8 cellular contexts compared by ENCODE assay signal in the genomic region with DNA sequence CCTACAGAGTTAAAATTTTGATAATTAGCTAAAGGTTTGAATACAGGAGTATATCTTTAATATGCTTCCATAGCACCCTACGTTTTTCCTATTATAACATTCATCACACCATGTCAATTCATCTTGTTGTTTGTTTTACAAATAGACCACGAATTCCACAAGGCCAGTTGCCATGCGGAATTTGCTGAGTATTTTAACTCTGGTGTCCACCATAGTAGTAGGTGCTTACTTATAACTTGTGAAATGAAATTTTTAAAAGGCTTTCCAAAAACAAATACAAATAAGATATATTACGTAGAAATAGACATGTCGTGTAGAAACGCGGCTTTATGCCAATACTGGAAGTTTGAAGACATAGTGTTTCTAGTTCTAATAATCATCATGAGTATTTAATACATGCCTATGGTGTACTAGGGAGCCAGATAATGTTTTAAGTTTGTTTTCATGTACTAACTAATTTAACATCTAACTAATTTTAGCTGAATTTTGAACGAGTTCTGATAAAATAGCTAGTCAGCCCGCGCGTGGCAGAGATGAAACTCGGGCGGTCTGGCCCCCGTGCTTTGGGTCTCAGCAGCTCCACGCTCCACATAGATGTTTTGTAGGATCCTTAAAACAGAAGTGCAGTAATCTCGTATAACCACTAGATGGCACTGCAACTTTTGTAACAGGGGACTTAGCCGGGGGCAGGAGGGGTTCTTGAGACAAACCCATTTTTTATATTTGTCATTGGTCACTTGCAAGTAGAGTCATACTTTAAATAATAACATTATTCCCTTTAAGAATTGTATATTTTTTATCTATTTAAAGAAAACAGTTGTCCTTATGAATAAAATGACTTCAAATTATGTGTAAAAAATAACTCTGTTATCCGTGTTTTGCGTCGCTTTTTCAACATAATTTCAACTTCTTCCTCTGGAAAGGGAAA. TPM values are rescaled to one million over a fixed set of nuclear protein-coding genes. Genes with fewer than 3 reads are reported as not detected.
A peak's percentile ranks its signal among the peaks of the same experiment; 100 is the strongest.
DNase-seq lines count a peak whose midpoint lies in the region; ATAC-seq and TF ChIP-seq lines count a peak whose summit lies in the region.

No MANE protein-coding gene starts in this region.

- H3K9ac ChIP-seq in Karpas-422 (ENCODE audit: low read length), result no peak overlapping the region

- no peaks in the 10 kb centered on the region for H3K27me3 ChIP-seq in Karpas-422 (ENCODE audit: low read length)
- H3K27me3 ChIP-seq in prostate gland (replicated peaks; ENCODE audit: insufficient read depth), result no peaks in the 10 kb centered on the region

- DNase-seq in DMS153 (lab: John Stamatoyannopoulos, UW), result peak; percentile 30
- peak; percentile 87 for DNase-seq in Karpas-422
- DNase-seq in RKO (ENCODE audit: low spot score), result peak; percentile 76
- DNase-seq in Right ventricle myocardium superior, result peak; percentile 46
- DNase-seq in prostate gland (ENCODE audit: low spot score), result peak; percentile 28
- DNase-seq in posterior vena cava (ENCODE audit: low spot score), result no peak

- no peak overlapping the region for H2AFZ ChIP-seq in Karpas-422 (ENCODE audit: low read length)

- peak overlapping the region; percentile 88 for H3K27ac Mint-ChIP-seq in activated naive CD8-positive, alpha-beta T cell

- H3K27ac ChIP-seq in Karpas-422 (ENCODE audit: low read length) (no peak overlapping the region), prostate gland (no peak overlapping the region)

- TF ChIP-seq POLR2A in prostate gland (IDR thresholded peaks at IDR 0.05), result no peak

- TF ChIP-seq CTCF in prostate gland (IDR thresholded peaks at IDR 0.05), result peak; percentile 61 to 72 (median 71)

- peak; percentile 38 for ATAC-seq in GM21423 (IDR thresholded peaks at IDR 0.05; ENCODE audit: unreplicated experiment)
- ATAC-seq in Right ventricle myocardium superior (ENCODE audit: poor library complexity), result peak; percentile 96

- H3K4me1 Mint-ChIP-seq in activated naive CD8-positive, alpha-beta T cell (ENCODE audit: low read depth), result peaks cover 44% of the 10 kb centered on the region

- no peaks in the 10 kb centered on the region for H3K9me3 ChIP-seq in Karpas-422 (ENCODE audit: low read length)
- H3K9me3 ChIP-seq in prostate gland, result no peaks in the 10 kb centered on the region

- no peak overlapping the region for H3K4me3 ChIP-seq in Karpas-422 (ENCODE audit: low read length)
- H3K4me3 ChIP-seq in prostate gland, result no peak overlapping the region

- H3K36me3 ChIP-seq in Karpas-422 (ENCODE audit: insufficient read depth, low read length) (no peaks in the 10 kb centered on the region), prostate gland (no peaks in the 10 kb centered on the region)

- no peaks in the 10 kb centered on the region for H3K9me3 Mint-ChIP-seq in activated naive CD8-positive, alpha-beta T cell (ENCODE audit: low read depth)

- intact Hi-C loops in Right ventricle myocardium superior (cut with DNase I), result no loop called here
- intact Hi-C loops in prostate gland (cut with DNase I), result loop anchor here (5.0 kb wide), 1 partner anchor 177 kb away; no protein-coding TSS in a partner anchor
- intact Hi-C loops in posterior vena cava (cut with DNase I), result no loop called here

- no peaks in the 10 kb centered on the region for H3K79me2 ChIP-seq in Karpas-422 (ENCODE audit: low read length)

- H3K9me2 ChIP-seq in Karpas-422 (replicated peaks; ENCODE audit: insufficient read depth, low read length), result no peaks in the 10 kb centered on the region

- peaks cover 32% of the 10 kb centered on the region for H3K36me3 Mint-ChIP-seq in activated naive CD8-positive, alpha-beta T cell

- H3K4me1 ChIP-seq in Karpas-422 (ENCODE audit: low read length) (0 out of 2 replicates have a peak, but pooled peaks cover 2% of the 10 kb centered on the region), prostate gland (replicated peaks) (no peaks in the 10 kb centered on the region)

- 16% methylated on average over 20 of the region's 20 CpGs for WGBS in prostate gland

- peak overlapping the region; percentile 56 for H3K4me3 Mint-ChIP-seq in activated naive CD8-positive, alpha-beta T cell

- H3K27me3 Mint-ChIP-seq in activated naive CD8-positive, alpha-beta T cell, result no peaks in the 10 kb centered on the region

- no peak overlapping the region for H3K4me2 ChIP-seq in Karpas-422 (ENCODE audit: low read depth, low read length, poor library complexity, severe bottlenecking)

- H4K20me1 ChIP-seq in Karpas-422 (ENCODE audit: insufficient read depth, low read depth, low read length), result no peaks in the 10 kb centered on the region

RNA-seq across cellular contexts. Expression of a gene that starts 10.2 kb away (rescaled TPM):
- total RNA-seq in Karpas-422 (2014; rRNA removed; shearing (Covaris generic); ENCODE audit: low replicate concordance), result 0.22 and 0.34 TPM in 2 replicates
- total RNA-seq in Right ventricle myocardium superior (0.40 TPM), prostate gland (1 to 10 TPM; 1.9 to 2.2 TPM), posterior vena cava (1 to 10 TPM; 5.0 to 5.1 TPM)

RNA-seq across cellular contexts. Expression of a gene that starts 17.6 kb away (rescaled TPM):
- 3.5 and 5.6 TPM in 2 replicates for total RNA-seq in Karpas-422 (2014; rRNA removed; shearing (Covaris generic); ENCODE audit: low replicate concordance)
- not detected for total RNA-seq in Right ventricle myocardium superior
- not detected for total RNA-seq in prostate gland
- 1 to 10 TPM in 1 of 2 donors, not detected in 1; 1.9 TPM for total RNA-seq in posterior vena cava
